In genomic region chr15:29666241-29666640, GRCh38 we compare ENCODE assay signal across 26 cellular contexts.
A peak's percentile ranks its signal among the peaks of the same experiment; 100 is the strongest.
DNase-seq lines count a peak whose midpoint lies in the region; ATAC-seq, FAIRE-seq and TF ChIP-seq lines count a peak whose summit lies in the region.
"Had no signal": no experiment of that assay in that cellular context is flagged by ENCODE, and none has a peak within 500 bp of the region (broad histone marks: within the 10 kb centered on the region; RNA-seq: fewer than 3 reads in every experiment).

No MANE protein-coding gene starts in this region.

- DNase-seq in activated CD4-positive, alpha-beta T cell treated with anti-CD3 and anti-CD28 coated beads, Interleukin-2, amount 10 ng/mL, durations not matched to agents 7 days and 5 days: no peak
- DNase-seq in activated CD4-positive, alpha-beta T cell treated with anti-CD3 and anti-CD28 coated beads for 1 hour: no peak
- DNase-seq in astrocyte (ENCODE audit: low read depth): no peak
- no peak for DNase-seq in neural progenitor cell (ENCODE audit: low spot score)
- no peak for DNase-seq in endodermal cell
- DNase-seq in H7: no peak
- DNase-seq: 8988T; ACHN; AML-193; BE2C; CD4-positive, alpha-beta T cell; CD8-positive, alpha-beta memory T cell; DMS 273 treated with DMSO at 0.1 percent for 48 hours; DMS79; EL; GDM1; GOT3 had no signal

- H3K36me3 ChIP-seq in HEK293 (ENCODE audit: control insufficient read depth in 2 of 2, insufficient read depth in 1 of 2, low read length in 2 of 2): no peaks in the 10 kb centered on the region
- no peaks in the 10 kb centered on the region for H3K36me3 ChIP-seq in astrocyte (ENCODE audit: insufficient read depth, low read length)
- H3K36me3 ChIP-seq in neural progenitor cell: no peaks in the 10 kb centered on the region
- H3K36me3 ChIP-seq in endodermal cell (ENCODE audit: control insufficient read depth, insufficient read depth, low read length): no peaks in the 10 kb centered on the region
- no peaks in the 10 kb centered on the region for H3K36me3 ChIP-seq in H7 (replicated peaks; ENCODE audit: control insufficient read depth, insufficient read depth, low read length)
- H3K36me3 ChIP-seq: BE2C; BLaER1 treated with 17β-estradiol and CSF1 and Interleukin-3, amounts not matched to agents 10 nM and 100 nM; HAP-1 had no signal

- H3K4me1 Mint-ChIP-seq in activated CD4-positive, alpha-beta T cell treated with anti-CD3 and anti-CD28 coated beads, Interleukin-2, amount 10 ng/mL, durations not matched to agents 7 days and 5 days: no peaks in the 10 kb centered on the region
- peaks cover 24% of the 10 kb centered on the region for H3K4me1 Mint-ChIP-seq in astrocyte (ENCODE audit: low read depth, unreplicated experiment)
- H3K4me1 Mint-ChIP-seq in neural progenitor cell: peaks cover 17% of the 10 kb centered on the region
- peaks cover 10% of the 10 kb centered on the region for H3K4me1 Mint-ChIP-seq in endodermal cell
- H3K4me1 Mint-ChIP-seq: CD14-positive monocyte; CD8-positive, alpha-beta memory T cell had no signal

- H3K27ac Mint-ChIP-seq in activated CD4-positive, alpha-beta T cell treated with anti-CD3 and anti-CD28 coated beads, Interleukin-2, amount 10 ng/mL, durations not matched to agents 7 days and 5 days: peak overlapping the region; percentile 60
- H3K27ac Mint-ChIP-seq in astrocyte (ENCODE audit: unreplicated experiment): peak overlapping the region; percentile 63
- H3K27ac Mint-ChIP-seq in neural progenitor cell: peak overlapping the region; percentile 57
- H3K27ac Mint-ChIP-seq in endodermal cell: no peak overlapping the region
- H3K27ac Mint-ChIP-seq: CD14-positive monocyte; CD4-positive, alpha-beta T cell; CD8-positive, alpha-beta memory T cell had no signal

- H3K4me2 ChIP-seq in astrocyte (ENCODE audit: low read length) (no peak overlapping the region), neural progenitor cell (no peak overlapping the region)
- H3K4me2 ChIP-seq: A549 had no signal

- no peaks in the 10 kb centered on the region for H4K20me1 ChIP-seq in astrocyte (ENCODE audit: insufficient read depth, low read length)
- H4K20me1 ChIP-seq in neural progenitor cell (ENCODE audit: low read depth): no peaks in the 10 kb centered on the region
- H4K20me1 ChIP-seq: BLaER1 treated with 17β-estradiol and CSF1 and Interleukin-3, amounts not matched to agents 10 nM and 100 nM had no signal

- H3K9me3 ChIP-seq in HEK293 (ENCODE audit: control insufficient read depth, insufficient read depth, low read depth, low read length) (no peaks in the 10 kb centered on the region), astrocyte (ENCODE audit: insufficient read depth, low read depth, low read length) (no peaks in the 10 kb centered on the region), neural progenitor cell (ENCODE audit: low read depth) (no peaks in the 10 kb centered on the region), endodermal cell (ENCODE audit: control insufficient read depth, low read length) (no peaks in the 10 kb centered on the region)
- H3K9me3 ChIP-seq: A549; BE2C; BLaER1 treated with 17β-estradiol and CSF1 and Interleukin-3, amounts not matched to agents 10 nM and 100 nM; HAP-1 had no signal

- H3K9ac ChIP-seq in astrocyte (ENCODE audit: low read length) (no peak overlapping the region), neural progenitor cell (no peak overlapping the region), endodermal cell (ENCODE audit: extremely low read depth, low read length, poor library complexity, severe bottlenecking) (no peak overlapping the region)
- H3K9ac ChIP-seq: BLaER1 treated with 17β-estradiol and CSF1 and Interleukin-3, amounts not matched to agents 10 nM and 100 nM had no signal

- H3K4me3 ChIP-seq in HEK293 (ENCODE audit: low read depth, low read length) (no peak overlapping the region), astrocyte (ENCODE audit: insufficient read depth, low read depth, low read length) (no peak overlapping the region), neural progenitor cell (no peak overlapping the region), endodermal cell (ENCODE audit: low read length) (no peak overlapping the region), H7 (ENCODE audit: insufficient read depth, low read depth, low read length) (no peak overlapping the region)
- H3K4me3 ChIP-seq: A549; BLaER1 treated with 17β-estradiol and CSF1 and Interleukin-3, amounts not matched to agents 10 nM and 100 nM; GM12878; HAP-1 had no signal

- no peak for ATAC-seq in GM21737 (IDR thresholded peaks at IDR 0.05; ENCODE audit: unreplicated experiment)
- ATAC-seq: A549, GM12878 had no signal

- H2AFZ ChIP-seq in astrocyte (ENCODE audit: low read depth, low read length): no peak overlapping the region
- no peak overlapping the region for H2AFZ ChIP-seq in neural progenitor cell (replicated peaks)

- no peaks in the 10 kb centered on the region for H3K9me3 Mint-ChIP-seq in activated CD4-positive, alpha-beta T cell treated with anti-CD3 and anti-CD28 coated beads, Interleukin-2, amount 10 ng/mL, durations not matched to agents 7 days and 5 days
- H3K9me3 Mint-ChIP-seq in astrocyte (ENCODE audit: unreplicated experiment) (no peaks in the 10 kb centered on the region), neural progenitor cell (no peaks in the 10 kb centered on the region), endodermal cell (no peaks in the 10 kb centered on the region)
- H3K9me3 Mint-ChIP-seq: CD4-positive, alpha-beta T cell had no signal

- CTCF ChIA-PET in activated CD4-positive, alpha-beta T cell treated with anti-CD3 and anti-CD28 coated beads, Interleukin-2, amount 10 ng/mL, durations not matched to agents 7 days and 5 days (lab: Charles Lee): no interaction called here
- CTCF ChIA-PET in HEK293 (lab: Yijun Ruan, JAX): interaction anchor here (0.6 to 1.5 kb wide), 4 partner anchors 189 to 549 kb away, joined by 4 to 5 read pairs (median 4); no protein-coding TSS in a partner anchor

- TF ChIP-seq CTCF in HEK293 (tag by site-specific recombination; IDR thresholded peaks at IDR 0.05) (no peak), astrocyte (IDR thresholded peaks at IDR 0.05; ENCODE audit: insufficient read depth, low read depth, low read length) (no peak), neural progenitor cell (IDR thresholded peaks at IDR 0.05) (no peak), endodermal cell (conservative IDR thresholded peaks at IDR 0.05) (no peak)

- no peaks in the 10 kb centered on the region for H3K4me1 ChIP-seq in HEK293 (ENCODE audit: control insufficient read depth, insufficient read depth, low read length)
- peaks cover 19% of the 10 kb centered on the region for H3K4me1 ChIP-seq in astrocyte (ENCODE audit: insufficient read depth, low read length)
- peaks cover under 1% of the 10 kb centered on the region for H3K4me1 ChIP-seq in neural progenitor cell
- H3K4me1 ChIP-seq in endodermal cell (ENCODE audit: control insufficient read depth, insufficient read depth, low read length): peaks cover 3% of the 10 kb centered on the region
- H3K4me1 ChIP-seq: BE2C, HAP-1 had no signal

- WGBS in endodermal cell (ENCODE audit: insufficient coverage in 1 of 2, insufficient read length in 1 of 2), 2 experiments: 91 to 92% methylated on average over 2 to 3 of the region's 3 CpGs

- H3K4me3 Mint-ChIP-seq in activated CD4-positive, alpha-beta T cell treated with anti-CD3 and anti-CD28 coated beads, Interleukin-2, amount 10 ng/mL, durations not matched to agents 7 days and 5 days: no peak overlapping the region
- H3K4me3 Mint-ChIP-seq in astrocyte (ENCODE audit: unreplicated experiment): no peak overlapping the region
- H3K4me3 Mint-ChIP-seq in neural progenitor cell: no peak overlapping the region
- H3K4me3 Mint-ChIP-seq in endodermal cell: no peak overlapping the region
- H3K4me3 Mint-ChIP-seq: CD14-positive monocyte; CD4-positive, alpha-beta T cell; CD8-positive, alpha-beta memory T cell had no signal

- POLR2A ChIA-PET in activated CD4-positive, alpha-beta T cell treated with anti-CD3 and anti-CD28 coated beads, Interleukin-2, amount 10 ng/mL, durations not matched to agents 7 days and 5 days (lab: Charles Lee): no interaction called here
- POLR2A ChIA-PET in HEK293 (lab: Yijun Ruan, JAX): interaction anchor here (0.6 kb wide), 1 partner anchor 375 kb away, joined by 3 read pairs; no protein-coding TSS in a partner anchor

- no peak overlapping the region for H3K27ac ChIP-seq in HEK293 (ENCODE audit: extremely low read depth, low read depth, low read length)
- H3K27ac ChIP-seq in astrocyte (ENCODE audit: low read depth, low read length): no peak overlapping the region
- no peak overlapping the region for H3K27ac ChIP-seq in neural progenitor cell
- no peak overlapping the region for H3K27ac ChIP-seq in endodermal cell (ENCODE audit: low read depth, low read length)
- H3K27ac ChIP-seq: BLaER1 treated with 17β-estradiol and CSF1 and Interleukin-3, amounts not matched to agents 10 nM and 100 nM had no signal

- H3F3A ChIP-seq in neural progenitor cell (ENCODE audit: low read depth): no peaks in the 10 kb centered on the region

- H3K27me3 ChIP-seq in astrocyte (ENCODE audit: insufficient read depth, low read length) (no peaks in the 10 kb centered on the region), neural progenitor cell (no peaks in the 10 kb centered on the region), endodermal cell (ENCODE audit: control insufficient read depth, insufficient read depth, low read length, poor library complexity, severe bottlenecking) (no peaks in the 10 kb centered on the region), H7 (ENCODE audit: control insufficient read depth, insufficient read depth, low read length) (no peaks in the 10 kb centered on the region)
- H3K27me3 ChIP-seq: BE2C; BLaER1 treated with 17β-estradiol and CSF1 and Interleukin-3, amounts not matched to agents 10 nM and 100 nM had no signal

- H3K27me3 Mint-ChIP-seq in activated CD4-positive, alpha-beta T cell treated with anti-CD3 and anti-CD28 coated beads, Interleukin-2, amount 10 ng/mL, durations not matched to agents 7 days and 5 days: no peaks in the 10 kb centered on the region
- peaks cover 5% of the 10 kb centered on the region for H3K27me3 Mint-ChIP-seq in astrocyte (ENCODE audit: low read depth, unreplicated experiment)
- H3K27me3 Mint-ChIP-seq in neural progenitor cell (ENCODE audit: insufficient read depth, low read depth): peaks cover 9% of the 10 kb centered on the region
- peaks cover 1% of the 10 kb centered on the region for H3K27me3 Mint-ChIP-seq in endodermal cell (ENCODE audit: insufficient read depth)

- FAIRE-seq in astrocyte (lab: Jason Lieb, UNC): no peak
- FAIRE-seq: D721Med, GM12878, GM19239 had no signal

- H3K79me2 ChIP-seq in astrocyte (ENCODE audit: insufficient read depth, low read length) (no peaks in the 10 kb centered on the region), neural progenitor cell (ENCODE audit: low read depth) (no peaks in the 10 kb centered on the region)

- no peaks in the 10 kb centered on the region for H3K36me3 Mint-ChIP-seq in activated CD4-positive, alpha-beta T cell treated with anti-CD3 and anti-CD28 coated beads, Interleukin-2, amount 10 ng/mL, durations not matched to agents 7 days and 5 days (ENCODE audit: low read depth)
- H3K36me3 Mint-ChIP-seq in astrocyte (ENCODE audit: low read depth, unreplicated experiment): no peaks in the 10 kb centered on the region
- no peaks in the 10 kb centered on the region for H3K36me3 Mint-ChIP-seq in neural progenitor cell
- H3K36me3 Mint-ChIP-seq in endodermal cell (ENCODE audit: low read depth): no peaks in the 10 kb centered on the region
- H3K36me3 Mint-ChIP-seq: CD14-positive monocyte; CD8-positive, alpha-beta memory T cell had no signal

TF ChIP-seq in HEK293, 187 proteins besides CTCF, POLR2A, EP300 and RAD21 (continues in another document):
- TF ChIP-seq KLF10 (tag by site-specific recombination; IDR thresholded peaks at IDR 0.05): no peak
